In the genomic region with DNA sequence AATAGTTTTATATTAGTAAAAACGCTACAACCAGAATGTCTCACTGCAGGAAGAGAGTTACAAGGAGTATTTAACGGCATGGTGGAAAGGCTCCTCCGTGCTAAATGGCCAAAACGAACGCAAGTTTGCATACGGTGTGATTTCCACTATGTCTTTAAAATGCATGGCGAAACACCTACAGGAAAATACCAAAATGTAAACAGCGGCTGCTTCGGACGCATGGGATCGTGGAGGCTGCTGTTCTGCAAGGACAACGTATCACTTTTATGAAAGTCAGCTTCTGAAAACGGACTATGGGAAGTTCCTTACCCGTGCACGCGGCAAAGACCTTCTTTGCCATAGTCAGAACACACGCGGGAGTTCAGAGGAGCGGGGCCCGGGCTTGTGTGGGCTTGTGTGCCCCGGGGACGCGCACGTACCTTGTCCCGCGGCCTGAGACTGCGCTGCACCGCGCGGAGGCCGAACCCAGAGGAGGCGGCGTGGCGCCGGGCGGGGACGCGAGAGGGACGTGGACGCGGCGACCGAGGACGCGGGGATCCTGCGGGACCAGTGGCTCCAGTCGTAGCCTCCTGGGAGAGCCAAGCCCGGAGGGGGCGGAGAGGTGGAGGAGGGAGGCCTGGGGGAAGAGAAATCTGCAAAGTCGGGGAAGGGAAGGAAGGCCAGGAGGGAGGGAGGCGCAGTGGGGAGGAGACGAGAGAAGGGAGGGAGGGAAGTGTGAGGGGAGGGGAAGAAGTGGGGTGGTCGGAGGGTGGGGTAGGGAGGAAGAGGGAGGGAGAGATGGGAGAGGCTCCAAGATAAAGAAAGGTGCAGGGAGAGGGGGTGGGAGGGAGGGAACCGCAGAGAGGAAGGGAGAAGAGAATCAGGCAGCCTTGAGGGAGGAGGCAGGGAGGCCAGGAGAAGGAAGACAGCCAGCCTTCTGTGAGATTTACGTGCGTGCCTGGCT, we compare ENCODE assay signal across 8 cellular contexts. TPM values are rescaled to one million over a fixed set of nuclear protein-coding genes. Genes with fewer than 3 reads are reported as not detected.
DNase-seq lines count a peak whose midpoint lies in the region; ATAC-seq, FAIRE-seq and TF ChIP-seq lines count a peak whose summit lies in the region.

A gene (minus strand): TSS at position 697 of the 943 bp plus-strand sequence. CDS start 17,140 bp downstream, outside the sequence.

- DNase-seq in Ammon's horn (ENCODE audit: low spot score) (peak; percentile 59), NCI-H2171 treated with DMSO at 0.1 percent for 48 hours (lab: John Stamatoyannopoulos, UW) (peak; percentile 79), fibroblast of the aortic adventitia (ENCODE audit: low read depth) (peak; percentile 68), urothelium cell line (ENCODE audit: low spot score) (peak; percentile 61)
- peak; percentile 30 to 31 for DNase-seq in activated T-cell treated with anti-CD3 and anti-CD28 coated beads, Interleukin-2, amount 50 U/mL, for 72 hours
- peak in 5 of 10 donors; percentile 18 to 30 (median 27) for DNase-seq in naive thymus-derived CD8-positive, alpha-beta T cell

- H3K4me3 ChIP-seq in fibroblast of the aortic adventitia (ENCODE audit: low read depth, low read length): peak within 1 kb of the TSS; percentile 76

- peaks cover 0 to 2% of the 10 kb centered on the region in 2 donors for H3K36me3 Mint-ChIP-seq in activated T-cell treated with anti-CD3 and anti-CD28 coated beads, Interleukin-2, amount 50 U/mL, for 72 hours (ENCODE audit: insufficient read depth in 2 of 2)
- H3K36me3 Mint-ChIP-seq in naive thymus-derived CD8-positive, alpha-beta T cell: no peaks in the 10 kb centered on the region

- H3K9me3 Mint-ChIP-seq in activated T-cell treated with anti-CD3 and anti-CD28 coated beads, Interleukin-2, amount 50 U/mL, for 72 hours: no peaks in the 10 kb centered on the region
- no peaks in the 10 kb centered on the region for H3K9me3 Mint-ChIP-seq in naive thymus-derived CD8-positive, alpha-beta T cell

- peak within 1 kb of the TSS; percentile 90 to 91 for H3K4me3 Mint-ChIP-seq in activated T-cell treated with anti-CD3 and anti-CD28 coated beads, Interleukin-2, amount 50 U/mL, for 72 hours
- H3K4me3 Mint-ChIP-seq in naive thymus-derived CD8-positive, alpha-beta T cell: peak within 1 kb of the TSS; percentile 81 to 96 (median 88)

- no peak for TF ChIP-seq CTCF in fibroblast of the aortic adventitia (IDR thresholded peaks at IDR 0.05; ENCODE audit: insufficient read depth, low read length)

- ATAC-seq in GM18858 (IDR thresholded peaks at IDR 0.05; ENCODE audit: unreplicated experiment): peak; percentile 57
- peak; percentile 67 for ATAC-seq in HG03045 (IDR thresholded peaks at IDR 0.05; ENCODE audit: unreplicated experiment)
- ATAC-seq in activated T-cell treated with anti-CD3 and anti-CD28 coated beads, Interleukin-2, amount 50 U/mL, for 72 hours (replicated peaks in 1 of 2): peak; percentile 84 to 91
- peak; percentile 87 to 96 for ATAC-seq in naive thymus-derived CD8-positive, alpha-beta T cell

- FAIRE-seq in urothelium cell line (lab: Jason Lieb, UNC): no peak

- POLR2A ChIA-PET in naive thymus-derived CD8-positive, alpha-beta T cell (lab: Charles Lee): no interaction called here

- no peak within 1 kb of the TSS for H3K27ac Mint-ChIP-seq in activated T-cell treated with anti-CD3 and anti-CD28 coated beads, Interleukin-2, amount 50 U/mL, for 72 hours
- peak within 1 kb of the TSS in 5 of 10 donors; percentile 7 to 83 (median 34) for H3K27ac Mint-ChIP-seq in naive thymus-derived CD8-positive, alpha-beta T cell

- peaks cover 34% of the 10 kb centered on the region for H3K27me3 Mint-ChIP-seq in activated T-cell treated with anti-CD3 and anti-CD28 coated beads, Interleukin-2, amount 50 U/mL, for 72 hours (ENCODE audit: low read depth)
- H3K27me3 Mint-ChIP-seq in naive thymus-derived CD8-positive, alpha-beta T cell: peaks cover 5 to 28% (median 25%) of the 10 kb centered on the region in 5 donors

- peaks cover 18% of the 10 kb centered on the region for H3K4me1 Mint-ChIP-seq in activated T-cell treated with anti-CD3 and anti-CD28 coated beads, Interleukin-2, amount 50 U/mL, for 72 hours (ENCODE audit: low read depth)
- peaks cover 5 to 9% (median 6%) of the 10 kb centered on the region in 4 donors for H3K4me1 Mint-ChIP-seq in naive thymus-derived CD8-positive, alpha-beta T cell

RNA-seq across cellular contexts. Expression of the gene that starts here (rescaled TPM):
- 1 to 10 TPM; 1.2 to 1.7 TPM for total RNA-seq in activated T-cell treated with anti-CD3 and anti-CD28 coated beads, Interleukin-2, amount 50 U/mL, for 72 hours
- total RNA-seq in fibroblast of the aortic adventitia (ENCODE audit: low replicate concordance): 12.3 and 13.6 TPM in 2 replicates
- under 1 TPM; 0.36 to 0.69 TPM for total RNA-seq in naive thymus-derived CD8-positive, alpha-beta T cell
- under 1 TPM; 0.35 to 0.65 (median 0.51) TPM for polyA plus RNA-seq in naive thymus-derived CD8-positive, alpha-beta T cell

Comparison
In these comparisons a context has a peak if more than half of its experiments do, and no peak if none do; other contexts are left out.
1. Peak in ATAC-seq in naive thymus-derived CD8-positive, alpha-beta T cell; RNA of the gene not detected or under 1 TPM.